In genomic region chr16:65061935-65062334, GRCh38 we compare ENCODE assay signal across 18 cellular contexts. TPM values are rescaled to one million over a fixed set of nuclear protein-coding genes. Genes with fewer than 3 reads are reported as not detected.
"Had no signal": no experiment of that assay in that cellular context is flagged by ENCODE, and none has a peak within 500 bp of the region (broad histone marks: within the 10 kb centered on the region; RNA-seq: fewer than 3 reads in every experiment).

No MANE protein-coding gene starts in this region.

- H3K27ac ChIP-seq: body of pancreas, esophagus muscularis mucosa, heart right ventricle, left ventricle myocardium inferior, neutrophil, right lobe of liver, suprapubic skin, upper lobe of left lung had no signal

- DNase-seq: activated B cell treated with CpG ODN at 0.5 μM for 24 hours; activated CD4-positive, alpha-beta T cell treated with anti-CD3 and anti-CD28 coated beads, Interleukin-2, amount 10 ng/mL, durations not matched to agents 7 days and 5 days; activated CD8-positive, alpha-beta memory T cell treated with anti-CD3 and anti-CD28 coated beads for 24 hours; activated naive CD4-positive, alpha-beta T cell treated with Interleukin-2 at 50 U/mL for 16 hours; activated naive CD8-positive, alpha-beta T cell treated with anti-CD3 and anti-CD28 coated beads, Interleukin-2, amount 50 U/mL, for 24 hours; body of pancreas; cerebellar nuclear complex; heart right ventricle; left ventricle myocardium inferior; mesendoderm; right lobe of liver; stimulated activated CD4-positive, alpha-beta T cell treated with anti-CD3 and anti-CD28 coated beads, Interleukin-2, amount 100 ng/mL, for 48 hours; stimulated activated naive CD4-positive, alpha-beta T cell treated with Interleukin-2 at 50 U/mL for 16 hours; T-helper 17 cell; upper lobe of left lung had no signal

- H3K4me1 ChIP-seq: body of pancreas, heart right ventricle, left ventricle myocardium inferior, right lobe of liver, suprapubic skin, upper lobe of left lung had no signal

- H3K9me3 ChIP-seq: body of pancreas, esophagus muscularis mucosa, heart right ventricle, left ventricle myocardium inferior, neutrophil, right lobe of liver, suprapubic skin, upper lobe of left lung had no signal

- ATAC-seq: activated naive CD8-positive, alpha-beta T cell treated with anti-CD3 and anti-CD28 coated beads, Interleukin-2, amount 50 U/mL, for 24 hours; body of pancreas; heart right ventricle; right lobe of liver; T-helper 17 cell had no signal

- H3K4me3 ChIP-seq: body of pancreas, esophagus muscularis mucosa, heart right ventricle, left ventricle myocardium inferior, right lobe of liver, suprapubic skin, upper lobe of left lung had no signal

- H3K27me3 ChIP-seq: body of pancreas, esophagus muscularis mucosa, heart right ventricle, right lobe of liver, suprapubic skin, upper lobe of left lung had no signal

- H3K36me3 ChIP-seq: esophagus muscularis mucosa, left ventricle myocardium inferior, neutrophil, right lobe of liver, suprapubic skin, upper lobe of left lung had no signal

RNA-seq across cellular contexts. Expression of gene CDH11, which starts 59.9 kb away (rescaled TPM):
- total RNA-seq: activated B cell treated with CpG ODN at 0.5 μM for 24 hours; activated CD4-positive, alpha-beta T cell treated with anti-CD3 and anti-CD28 coated beads, Interleukin-2, amount 10 ng/mL, durations not matched to agents 7 days and 5 days; T-helper 17 cell had no signal
